Comparison of ENCODE assay signal across 8 cellular contexts in the genomic region with DNA sequence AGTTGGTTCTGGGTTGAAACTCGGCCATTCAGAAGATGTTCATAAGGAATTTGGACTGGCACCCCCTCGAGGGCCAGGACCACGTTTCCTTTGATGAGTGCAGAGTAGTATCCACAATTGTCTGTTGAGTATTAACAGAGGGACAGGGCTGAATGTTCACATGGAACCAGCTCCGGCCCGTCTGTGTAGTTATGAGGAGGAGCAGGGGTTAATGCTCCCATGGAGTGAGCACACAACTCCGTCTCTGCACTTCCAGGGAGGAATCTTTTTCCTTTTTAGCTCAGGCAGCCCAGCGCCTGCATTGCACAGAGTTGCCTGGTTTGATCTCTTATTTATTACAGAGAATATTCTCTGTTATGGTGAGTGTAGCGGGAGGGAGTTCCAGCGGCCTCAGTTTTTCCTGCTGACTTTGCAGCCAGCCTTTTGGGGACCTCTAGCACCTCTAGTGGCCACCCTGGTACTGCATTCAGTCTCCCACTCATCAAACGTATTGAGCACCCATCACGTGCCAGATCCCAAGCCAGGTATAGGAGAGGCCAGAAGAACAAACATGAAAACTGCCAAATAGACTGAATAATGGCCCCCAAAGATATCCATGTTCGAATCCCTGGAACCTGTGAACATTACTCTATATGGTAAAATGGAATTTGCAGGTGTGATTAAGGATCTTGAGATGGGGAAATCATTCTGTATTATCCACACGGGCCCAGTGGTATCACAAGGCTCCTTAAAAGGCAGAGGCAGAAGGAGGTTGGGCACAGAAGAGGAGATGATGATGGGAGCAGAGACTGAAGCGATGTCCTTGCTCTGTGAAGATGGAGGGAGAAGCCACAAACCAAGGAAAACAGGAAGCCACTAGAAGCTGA.
DNase-seq lines count a peak whose midpoint lies in the region; ATAC-seq, FAIRE-seq and TF ChIP-seq lines count a peak whose summit lies in the region.

No MANE protein-coding gene starts in this region.

- H3K4me3 ChIP-seq in astrocyte (ENCODE audit: insufficient read depth, low read depth, low read length): no peak overlapping the region
- no peak overlapping the region for H3K4me3 ChIP-seq in spleen

- H2AFZ ChIP-seq in astrocyte (ENCODE audit: low read depth, low read length): no peak overlapping the region

- H3K4me1 Mint-ChIP-seq in astrocyte (ENCODE audit: low read depth, unreplicated experiment): no peaks in the 10 kb centered on the region

- DNase-seq in ELR (ENCODE audit: low read depth): peak; percentile 62
- peak; percentile 33 for DNase-seq in MV-4-11 (lab: John Stamatoyannopoulos, UW)
- peak; percentile 4 to 60 (median 24) for DNase-seq in T-helper 2 cell
- peak; percentile 4 for DNase-seq in astrocyte (ENCODE audit: low read depth)
- DNase-seq in hypothalamus (lab: John Stamatoyannopoulos, UW): peak in 38 of 51 donors; percentile 1 to 74 (median 36)
- DNase-seq in spleen: no peak

- 42 to 46% (median 44%) methylated on average over 14 of the region's 14 CpGs for WGBS in spleen, 5 donors

- peaks cover 67% of the 10 kb centered on the region for H3K27me3 Mint-ChIP-seq in astrocyte (ENCODE audit: low read depth, unreplicated experiment)

- no peak for FAIRE-seq in astrocyte (lab: Jason Lieb, UNC)

- H4K20me1 ChIP-seq in astrocyte (ENCODE audit: insufficient read depth, low read length): no peaks in the 10 kb centered on the region

- H3K4me3 Mint-ChIP-seq in astrocyte (ENCODE audit: unreplicated experiment): no peak overlapping the region

- no peaks in the 10 kb centered on the region for H3K36me3 ChIP-seq in astrocyte (ENCODE audit: insufficient read depth, low read length)
- no peaks in the 10 kb centered on the region for H3K36me3 ChIP-seq in spleen

- H3K36me3 Mint-ChIP-seq in astrocyte (ENCODE audit: low read depth, unreplicated experiment): no peaks in the 10 kb centered on the region

- H3K27ac Mint-ChIP-seq in astrocyte (ENCODE audit: unreplicated experiment): no peak overlapping the region

- H3K9me3 Mint-ChIP-seq in astrocyte (ENCODE audit: unreplicated experiment): peaks cover 3% of the 10 kb centered on the region

- H3K9ac ChIP-seq in astrocyte (ENCODE audit: low read length): no peak overlapping the region

- H3K27me3 ChIP-seq in astrocyte (ENCODE audit: insufficient read depth, low read length) (peaks cover 2% of the 10 kb centered on the region), spleen (replicated peaks in 1 of 7) (peaks cover 0 to 84% (median 6%) of the 10 kb centered on the region in 7 donors)

- TF ChIP-seq CTCF in astrocyte (IDR thresholded peaks at IDR 0.05; ENCODE audit: insufficient read depth, low read depth, low read length) (peak; percentile 80), spleen (IDR thresholded peaks at IDR 0.05 in 8 of 11, conservative IDR thresholded peaks at IDR 0.05 in 3 of 11) (peak; percentile 52 to 90 (median 81))

- H3K9me3 ChIP-seq in astrocyte (ENCODE audit: insufficient read depth, low read depth, low read length) (no peaks in the 10 kb centered on the region), spleen (no peaks in the 10 kb centered on the region)

- no peaks in the 10 kb centered on the region for H3K4me1 ChIP-seq in astrocyte (ENCODE audit: insufficient read depth, low read length)
- H3K4me1 ChIP-seq in spleen: peaks cover 0 to 4% (median 0%) of the 10 kb centered on the region in 6 donors

- H3K27ac ChIP-seq in astrocyte (ENCODE audit: low read depth, low read length) (no peak overlapping the region), spleen (no peak overlapping the region)

- no peaks in the 10 kb centered on the region for H3K79me2 ChIP-seq in astrocyte (ENCODE audit: insufficient read depth, low read length)

- H3K4me2 ChIP-seq in astrocyte (ENCODE audit: low read length): no peak overlapping the region

- intact Hi-C loops in spleen (cut with DNase I; ENCODE audit: low total_unique reads): no loop called here

- TF ChIP-seq POLR2A in spleen (IDR thresholded peaks at IDR 0.05): no peak

- ATAC-seq in HG02798 (IDR thresholded peaks at IDR 0.05; ENCODE audit: poor library complexity, unreplicated experiment): no peak
- ATAC-seq in GM19035 (IDR thresholded peaks at IDR 0.05; ENCODE audit: unreplicated experiment): no peak
